In the genomic region with DNA sequence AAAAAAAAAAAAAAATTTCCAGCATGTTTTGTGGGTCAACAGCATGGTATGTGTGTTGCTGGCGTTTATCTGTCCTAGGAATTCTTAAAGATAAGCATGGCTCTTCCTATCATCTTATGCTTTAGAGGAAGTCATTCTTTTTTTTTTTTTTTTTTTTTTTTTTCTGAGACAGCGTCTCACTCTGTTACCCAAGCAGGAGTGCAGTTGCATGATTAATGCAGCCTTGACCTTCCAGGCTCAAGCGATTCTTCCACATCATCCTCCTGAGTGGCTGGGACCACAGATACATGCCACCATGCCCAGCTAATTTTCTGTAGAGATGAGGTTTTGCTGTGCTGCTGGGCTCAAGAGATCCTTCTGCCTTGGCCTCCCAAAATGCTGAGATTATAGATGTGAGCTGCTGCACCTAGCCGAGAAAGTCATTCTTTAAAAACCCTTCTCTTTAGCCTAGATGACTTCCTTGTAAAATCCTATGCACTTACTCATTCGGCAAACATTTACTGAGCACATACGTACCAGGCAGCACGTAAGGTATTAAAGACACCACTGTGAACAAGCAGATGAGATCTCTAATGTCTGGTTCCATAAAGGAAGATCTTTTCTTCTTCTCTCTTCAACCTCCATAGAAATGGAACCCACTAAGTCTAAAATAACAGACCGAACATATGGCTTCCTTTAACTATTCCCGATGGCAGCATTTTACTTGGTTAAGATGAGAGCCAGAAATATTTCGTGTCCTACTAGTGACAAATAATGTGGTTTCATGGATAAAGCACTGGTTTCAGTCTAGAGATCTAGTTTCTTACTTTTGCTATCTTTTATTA, we compare ENCODE assay signal across 15 cellular contexts.
DNase-seq lines count a peak whose midpoint lies in the region; ATAC-seq, FAIRE-seq and TF ChIP-seq lines count a peak whose summit lies in the region.
"Had no signal": no experiment of that assay in that cellular context is flagged by ENCODE, and none has a peak within 500 bp of the region (broad histone marks: within the 10 kb centered on the region; RNA-seq: fewer than 3 reads in every experiment).

No MANE protein-coding gene starts in this region.

- TF ChIP-seq CTCF in adrenal gland (IDR thresholded peaks at IDR 0.05) (no peak), keratinocyte (optimal IDR thresholded peaks at IDR 0.05 in 1 of 3, IDR thresholded peaks at IDR 0.05 in 1 of 3, conservative IDR thresholded peaks at IDR 0.05 in 1 of 3; ENCODE audit: extremely low read depth in 1 of 3, insufficient read depth in 2 of 3, low read length in 3 of 3) (no peak), BE2C (IDR thresholded peaks at IDR 0.05; ENCODE audit: low read depth, low read length) (no peak)

- no peak for ATAC-seq in HG03342 (IDR thresholded peaks at IDR 0.05; ENCODE audit: unreplicated experiment)
- ATAC-seq: K562 had no signal

- FAIRE-seq in keratinocyte (lab: Jason Lieb, UNC): peak; percentile 29
- FAIRE-seq: K562 had no signal

- 63 to 75% (median 67%) methylated on average over 10 of the region's 10 CpGs for WGBS in adrenal gland, 4 donors

- intact Hi-C loops in adrenal gland (cut with DNase I): no loop called here

- no peak overlapping the region for H2AFZ ChIP-seq in keratinocyte (ENCODE audit: control insufficient read depth, low read length)

- DNase-seq in A172 (ENCODE audit: low spot score) (peak; percentile 66), HS-5 (ENCODE audit: low read depth) (peak; percentile 79), adrenal gland (peak in 6 of 7 donors; percentile 46 to 73 (median 62)), keratinocyte (ENCODE audit: low read depth, low spot score) (no peak), DMS153 (lab: John Stamatoyannopoulos, UW) (no peak), BE2C (no peak), GM19238 (ENCODE audit: insufficient read length, low spot score) (no peak)
- DNase-seq: activated naive CD8-positive, alpha-beta T cell treated with anti-CD3 and anti-CD28 coated beads for 36 hours; effector CD4-positive, alpha-beta T cell; GF-D8; NCI-H2029 treated with DMSO at 0.1 percent for 48 hours; right lobe of liver; T-helper 9 cell had no signal

- H3K9ac ChIP-seq in keratinocyte (ENCODE audit: control insufficient read depth, extremely low read depth, insufficient read depth, low read length): no peak overlapping the region

- H3K9me1 ChIP-seq in keratinocyte (ENCODE audit: control insufficient read depth, extremely low read depth, insufficient read depth, low read length): no peaks in the 10 kb centered on the region

- no peak for TF ChIP-seq POLR2A in adrenal gland (IDR thresholded peaks at IDR 0.05)

- no peak overlapping the region for H3K4me3 ChIP-seq in adrenal gland
- H3K4me3 ChIP-seq in keratinocyte (ENCODE audit: control insufficient read depth in 2 of 3, extremely low read depth in 1 of 3, insufficient read depth in 2 of 3, low read depth in 1 of 3, low read length in 3 of 3): no peak overlapping the region
- H3K4me3 ChIP-seq in BE2C (ENCODE audit: low read depth, low read length): no peak overlapping the region
- H3K4me3 ChIP-seq: K562, right lobe of liver had no signal

- H3K9me3 ChIP-seq in adrenal gland (replicated peaks in 1 of 3) (no peaks in the 10 kb centered on the region), keratinocyte (ENCODE audit: control insufficient read depth, low read depth, low read length) (no peaks in the 10 kb centered on the region), BE2C (no peaks in the 10 kb centered on the region)
- H3K9me3 ChIP-seq: right lobe of liver had no signal

- H3K27me3 ChIP-seq in adrenal gland (no peaks in the 10 kb centered on the region), keratinocyte (ENCODE audit: control insufficient read depth, extremely low read depth, insufficient read depth, low read length) (no peaks in the 10 kb centered on the region), BE2C (peaks cover 7% of the 10 kb centered on the region; the same call in 1 of the 2 replicates)
- H3K27me3 ChIP-seq: right lobe of liver had no signal

- H3K36me3 ChIP-seq in adrenal gland (replicated peaks in 1 of 2): no peaks in the 10 kb centered on the region
- no peaks in the 10 kb centered on the region for H3K36me3 ChIP-seq in keratinocyte (ENCODE audit: control insufficient read depth in 2 of 2, extremely low read depth in 1 of 2, insufficient read depth in 2 of 2, low read length in 2 of 2)
- H3K36me3 ChIP-seq in BE2C: no peaks in the 10 kb centered on the region
- H3K36me3 ChIP-seq: right lobe of liver had no signal

- peaks cover 17 to 29% of the 10 kb centered on the region in 2 donors for H3K4me1 ChIP-seq in adrenal gland (replicated peaks in 1 of 2)
- H3K4me1 ChIP-seq in keratinocyte (ENCODE audit: control insufficient read depth, extremely low read depth, insufficient read depth, low read length): peaks cover 21% of the 10 kb centered on the region
- no peaks in the 10 kb centered on the region for H3K4me1 ChIP-seq in BE2C

- H3K27ac ChIP-seq in adrenal gland (peak overlapping the region in 3 of 5 donors; percentile 39 to 73 (median 40)), keratinocyte (ENCODE audit: control insufficient read depth, insufficient read depth, low read length) (no peak overlapping the region)
- H3K27ac ChIP-seq: right lobe of liver had no signal

- no peak overlapping the region for H3K4me2 ChIP-seq in keratinocyte (ENCODE audit: control insufficient read depth, extremely low read depth, insufficient read depth, low read depth, low read length)

- H3K79me2 ChIP-seq in keratinocyte (ENCODE audit: control insufficient read depth, insufficient read depth, low read length): no peaks in the 10 kb centered on the region

- dilution Hi-C loops in keratinocyte (cut with MboI; ENCODE audit: extremely low pct_ligation_motif_present, low sequenced_read_pairs): no loop called here

- H4K20me1 ChIP-seq in keratinocyte (ENCODE audit: control insufficient read depth, extremely low read depth, insufficient read depth, low read length): no peaks in the 10 kb centered on the region

Comparison
In these comparisons a context has a peak if more than half of its experiments do, and no peak if none do; other contexts are left out.
1. DNase-seq: peak in A172 (single experiment), HS-5 (single experiment) and adrenal gland (6 of 7); none in keratinocyte (single experiment), DMS153 (single experiment), BE2C (single experiment) and GM19238 (single experiment).